In genomic region chr22:36280379-36280778, GRCh38 we compare ENCODE assay signal across 28 cellular contexts. TPM values are rescaled to one million over a fixed set of nuclear protein-coding genes. Genes with fewer than 3 reads are reported as not detected.
DNase-seq lines count a peak whose midpoint lies in the region; ATAC-seq and TF ChIP-seq lines count a peak whose summit lies in the region.
"Had no signal": no experiment of that assay in that cellular context is flagged by ENCODE, and none has a peak within 500 bp of the region (broad histone marks: within the 10 kb centered on the region; RNA-seq: fewer than 3 reads in every experiment).

No MANE protein-coding gene starts in this region.

- TF ChIP-seq CTCF in RWPE1 (conservative IDR thresholded peaks at IDR 0.05; ENCODE audit: low read depth) (no peak), gastroesophageal sphincter (IDR thresholded peaks at IDR 0.05) (no peak)

- peaks cover 21% of the 10 kb centered on the region for H3K4me1 Mint-ChIP-seq in activated naive CD4-positive, alpha-beta T cell treated with anti-CD3 and anti-CD28 coated beads, Interleukin-2, amount 50 U/mL, for 24 hours
- H3K4me1 Mint-ChIP-seq in stimulated activated effector memory CD8-positive, alpha-beta T cell treated with anti-CD3 and anti-CD28 coated beads, Interleukin-12 subunit alpha, Interleukin-12 subunit beta, amount 100 ng/mL, for 72 hours: peaks cover 18% of the 10 kb centered on the region

- H3K9me3 Mint-ChIP-seq in activated naive CD4-positive, alpha-beta T cell treated with anti-CD3 and anti-CD28 coated beads, Interleukin-2, amount 50 U/mL, for 24 hours: no peaks in the 10 kb centered on the region
- H3K9me3 Mint-ChIP-seq in stimulated activated effector memory CD8-positive, alpha-beta T cell treated with anti-CD3 and anti-CD28 coated beads, Interleukin-12 subunit alpha, Interleukin-12 subunit beta, amount 100 ng/mL, for 72 hours: no peaks in the 10 kb centered on the region
- H3K9me3 Mint-ChIP-seq: activated T-helper 1 cell treated with anti-CD3 and anti-CD28 coated beads, Interleukin-12 subunit alpha, Interleukin-12 subunit beta, Interleukin-2, Interleukin-4 antibody, amounts not matched to agents 30 ng/mL and 10 ng/mL and 1 ng/mL, durations not matched to agents 14 hours and 24 hours and 36 hours; T-helper 1 cell treated with Interleukin-12 subunit alpha and Interleukin-12 subunit beta and Interleukin-4 antibody, amounts not matched to agents 30 μg/mL and 1 μg/mL, for 36 hours had no signal

- no peaks in the 10 kb centered on the region for H3K27me3 ChIP-seq in gastroesophageal sphincter
- H3K27me3 ChIP-seq: cardiac muscle cell, dorsolateral prefrontal cortex, SJCRH30 had no signal

- no peak for TF ChIP-seq POLR2A in gastroesophageal sphincter (IDR thresholded peaks at IDR 0.05)

- CTCF ChIA-PET in RWPE1 (lab: Yijun Ruan, JAX): no interaction called here

- H3K36me3 ChIP-seq in gastroesophageal sphincter: peaks cover 0 to 46% of the 10 kb centered on the region in 2 donors

- TF ChIP-seq EP300 in gastroesophageal sphincter (IDR thresholded peaks at IDR 0.05): no peak

- no peak for DNase-seq in activated naive CD4-positive, alpha-beta T cell treated with Interleukin-2 at 50 U/mL for 16 hours
- DNase-seq in RWPE1 (ENCODE audit: low spot score): no peak
- no peak for DNase-seq in stimulated activated effector memory CD8-positive, alpha-beta T cell treated with anti-CD3 and anti-CD28 coated beads, Interleukin-12 subunit alpha, Interleukin-12 subunit beta, amount 100 ng/mL, for 72 hours (ENCODE audit: low spot score in 2 of 2)
- DNase-seq in NCI-H2107 treated with DMSO at 0.1 percent for 48 hours (lab: John Stamatoyannopoulos, UW; ENCODE audit: unreplicated experiment): no peak
- DNase-seq in H4 (ENCODE audit: low spot score): no peak
- DNase-seq: activated CD8-positive, alpha-beta memory T cell treated with anti-CD3 and anti-CD28 coated beads for 24 hours; amniotic stem cell; DMS153; foreskin melanocyte; GF-D8; GM23248; hippocampal formation; islet precursor cell; KBM-7; mammary epithelial cell; NCI-H1048; NCI-H1930; NCI-H345; SJCRH30 had no signal

- WGBS in gastroesophageal sphincter (ENCODE audit: low coverage in 1 of 2), 2 donors: 55 to 78% methylated on average over 4 to 8 of the region's 8 CpGs

- H3K27ac ChIP-seq in RWPE1 (peak overlapping the region; percentile 43), gastroesophageal sphincter (peak overlapping the region in 2 of 4 donors; percentile 24 to 63)
- H3K27ac ChIP-seq: cardiac muscle cell, GM23248, SJCRH30, thoracic aorta, VCaP had no signal

- no peak overlapping the region for H3K4me3 ChIP-seq in gastroesophageal sphincter
- H3K4me3 ChIP-seq: cardiac muscle cell, dorsolateral prefrontal cortex, GM23248, SJCRH30, thoracic aorta had no signal

- no peak overlapping the region for H3K4me3 Mint-ChIP-seq in activated naive CD4-positive, alpha-beta T cell treated with anti-CD3 and anti-CD28 coated beads, Interleukin-2, amount 50 U/mL, for 24 hours
- H3K4me3 Mint-ChIP-seq in stimulated activated effector memory CD8-positive, alpha-beta T cell treated with anti-CD3 and anti-CD28 coated beads, Interleukin-12 subunit alpha, Interleukin-12 subunit beta, amount 100 ng/mL, for 72 hours: no peak overlapping the region
- H3K4me3 Mint-ChIP-seq: activated T-helper 1 cell treated with anti-CD3 and anti-CD28 coated beads, Interleukin-12 subunit alpha, Interleukin-12 subunit beta, Interleukin-2, Interleukin-4 antibody, amounts not matched to agents 30 ng/mL and 10 ng/mL and 1 ng/mL, durations not matched to agents 14 hours and 24 hours and 36 hours; T-helper 1 cell treated with Interleukin-12 subunit alpha and Interleukin-12 subunit beta and Interleukin-4 antibody, amounts not matched to agents 30 μg/mL and 1 μg/mL, for 36 hours had no signal

- no peaks in the 10 kb centered on the region for H3K27me3 Mint-ChIP-seq in activated naive CD4-positive, alpha-beta T cell treated with anti-CD3 and anti-CD28 coated beads, Interleukin-2, amount 50 U/mL, for 24 hours

- H3K36me3 Mint-ChIP-seq in activated naive CD4-positive, alpha-beta T cell treated with anti-CD3 and anti-CD28 coated beads, Interleukin-2, amount 50 U/mL, for 24 hours: peaks cover 5% of the 10 kb centered on the region
- H3K36me3 Mint-ChIP-seq in stimulated activated effector memory CD8-positive, alpha-beta T cell treated with anti-CD3 and anti-CD28 coated beads, Interleukin-12 subunit alpha, Interleukin-12 subunit beta, amount 100 ng/mL, for 72 hours: peaks cover 77% of the 10 kb centered on the region

- H3K9me3 ChIP-seq in gastroesophageal sphincter: no peaks in the 10 kb centered on the region
- H3K9me3 ChIP-seq: SJCRH30, thoracic aorta had no signal

- H3K27ac Mint-ChIP-seq in activated naive CD4-positive, alpha-beta T cell treated with anti-CD3 and anti-CD28 coated beads, Interleukin-2, amount 50 U/mL, for 24 hours: peak overlapping the region; percentile 55
- peak overlapping the region; percentile 6 for H3K27ac Mint-ChIP-seq in stimulated activated effector memory CD8-positive, alpha-beta T cell treated with anti-CD3 and anti-CD28 coated beads, Interleukin-12 subunit alpha, Interleukin-12 subunit beta, amount 100 ng/mL, for 72 hours
- H3K27ac Mint-ChIP-seq: activated T-helper 1 cell treated with anti-CD3 and anti-CD28 coated beads, Interleukin-12 subunit alpha, Interleukin-12 subunit beta, Interleukin-2, Interleukin-4 antibody, amounts not matched to agents 30 ng/mL and 10 ng/mL and 1 ng/mL, durations not matched to agents 14 hours and 24 hours and 36 hours had no signal

- peaks cover 0 to 51% (median 7%) of the 10 kb centered on the region in 3 donors for H3K4me1 ChIP-seq in gastroesophageal sphincter
- H3K4me1 ChIP-seq: SJCRH30 had no signal

- ATAC-seq in gastroesophageal sphincter: peak; percentile 5
- no peak for ATAC-seq in stimulated activated effector memory CD8-positive, alpha-beta T cell treated with anti-CD3 and anti-CD28 coated beads, Interleukin-12 subunit alpha, Interleukin-12 subunit beta, amount 100 ng/mL, for 72 hours
- ATAC-seq: right cardiac atrium had no signal

- POLR2A ChIA-PET in RWPE1 (lab: Yijun Ruan, JAX; ENCODE audit: low non-redundant PET): no interaction called here

RNA-seq across cellular contexts. Expression of gene APOL1, which starts 27.4 kb away (rescaled TPM):
- 10 to 100 TPM in 3 of 4 donors, 1 to 10 TPM in 1; 10.0 to 53.7 (median 26.0) TPM for total RNA-seq in gastroesophageal sphincter
- total RNA-seq in H4 (2014; rRNA removed; shearing (Covaris generic)): 27.5 and 33.3 TPM in 2 replicates
- total RNA-seq: cardiac muscle cell had no signal

RNA-seq across cellular contexts. Expression of gene APOL2, which starts 41.1 kb away (rescaled TPM):
- 10 to 100 TPM; 29.1 to 40.9 (median 35.0) TPM for total RNA-seq in gastroesophageal sphincter
- total RNA-seq in H4 (2014; rRNA removed; shearing (Covaris generic)): 31.6 and 44.0 TPM in 2 replicates
